ENCODE assay signal across 3 cellular contexts in genomic region chr1:3099861-3100260, GRCh38. TPM values are rescaled to one million over a fixed set of nuclear protein-coding genes. Genes with fewer than 3 reads are reported as not detected.
"Had no signal": no experiment of that assay in that cellular context is flagged by ENCODE, and none has a peak within 500 bp of the region (broad histone marks: within the 10 kb centered on the region; RNA-seq: fewer than 3 reads in every experiment).

No MANE protein-coding gene starts in this region.

- ATAC-seq: GM12878 had no signal

- DNase-seq: GDM1, GF-D8 had no signal

- H3K4me3 ChIP-seq: GM12878 had no signal

RNA-seq across cellular contexts. Expression of gene PRDM16, which starts 30.9 kb away (rescaled TPM):
- polyA plus RNA-seq: GM12878 had no signal
